ENCODE assay signal across 21 cellular contexts in the genomic region with DNA sequence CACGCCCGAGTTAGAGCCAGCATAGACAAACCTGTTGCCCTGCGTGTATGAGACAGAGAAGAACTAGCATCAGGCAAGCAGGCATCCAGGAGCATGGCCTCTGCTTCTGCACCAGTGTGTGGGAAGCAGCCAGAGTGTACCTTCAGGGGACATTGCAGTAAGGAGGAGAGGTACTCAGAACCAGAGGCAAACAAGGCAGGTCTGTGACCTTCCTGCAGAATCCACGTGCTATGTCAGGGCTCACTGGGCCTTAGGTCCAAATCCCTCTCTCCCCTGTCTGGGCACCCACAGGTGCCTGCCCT.
DNase-seq lines count a peak whose midpoint lies in the region; ATAC-seq and TF ChIP-seq lines count a peak whose summit lies in the region.
"Had no signal": no experiment of that assay in that cellular context is flagged by ENCODE, and none has a peak within 500 bp of the region (broad histone marks: within the 10 kb centered on the region; RNA-seq: fewer than 3 reads in every experiment).

No MANE protein-coding gene starts in this region.

- peak overlapping the region; percentile 83 for H3K27ac Mint-ChIP-seq in CD4-positive, alpha-beta T cell
- H3K27ac Mint-ChIP-seq in activated naive CD8-positive, alpha-beta T cell treated with anti-CD3 and anti-CD28 coated beads for 36 hours = peak overlapping the region; percentile 90
- peak overlapping the region; percentile 35 to 51 for H3K27ac Mint-ChIP-seq in natural killer cell
- H3K27ac Mint-ChIP-seq: endodermal cell had no signal

- H3K9me3 Mint-ChIP-seq in CD4-positive, alpha-beta T cell = no peaks in the 10 kb centered on the region
- H3K9me3 Mint-ChIP-seq in activated naive CD8-positive, alpha-beta T cell treated with anti-CD3 and anti-CD28 coated beads for 36 hours = no peaks in the 10 kb centered on the region
- no peaks in the 10 kb centered on the region for H3K9me3 Mint-ChIP-seq in natural killer cell
- H3K9me3 Mint-ChIP-seq: endodermal cell; neural crest cell; T-helper 1 cell treated with Interleukin-12 subunit alpha and Interleukin-12 subunit beta and Interleukin-4 antibody, amounts not matched to agents 30 μg/mL and 1 μg/mL, for 36 hours had no signal

- H3K27ac ChIP-seq in CD4-positive, alpha-beta T cell (ENCODE audit: low read depth, low read length) = peak overlapping the region; percentile 52
- H3K27ac ChIP-seq in tibial artery = no peak overlapping the region
- H3K27ac ChIP-seq: SJCRH30, WERI-Rb-1 had no signal

- no peak for DNase-seq in CD4-positive, alpha-beta T cell
- DNase-seq in activated naive CD8-positive, alpha-beta T cell treated with anti-CD3 and anti-CD28 coated beads for 36 hours = no peak
- DNase-seq in natural killer cell = no peak
- no peak for DNase-seq in tibial artery
- DNase-seq in midbrain (lab: John Stamatoyannopoulos, UW) = no peak
- no peak for DNase-seq in cerebellum (ENCODE audit: low spot score)
- DNase-seq: aorta; EL; endodermal cell; Kasumi-1; left colon; NCI-H1105 treated with DMSO at 0.1 percent for 48 hours; NCI-H2081 treated with DMSO at 0.1 percent for 48 hours; Peyer's patch; stimulated activated CD4-positive, alpha-beta T cell treated with anti-CD3 and anti-CD28 coated beads, Interleukin-2, amount 100 ng/mL, for 24 hours; WERI-Rb-1 had no signal

- no peaks in the 10 kb centered on the region for H3K27me3 ChIP-seq in CD4-positive, alpha-beta T cell (ENCODE audit: control insufficient read depth, insufficient read depth, low read length)
- no peaks in the 10 kb centered on the region for H3K27me3 ChIP-seq in tibial artery
- H3K27me3 ChIP-seq: Peyer's patch had no signal

- peak; percentile 19 for TF ChIP-seq POLR2A in GM19099 (IDR thresholded peaks at IDR 0.05; ENCODE audit: extremely low read depth, insufficient read length, low read depth)

- no peak for ATAC-seq in CD4-positive, alpha-beta T cell (ENCODE audit: poor library complexity)
- ATAC-seq in natural killer cell = no peak
- ATAC-seq: HCT116, left colon had no signal

- no peaks in the 10 kb centered on the region for H3K9me3 ChIP-seq in CD4-positive, alpha-beta T cell (ENCODE audit: control insufficient read depth, low read length)
- H3K9me3 ChIP-seq in tibial artery = no peaks in the 10 kb centered on the region
- H3K9me3 ChIP-seq: Peyer's patch, SJCRH30 had no signal

- H3K4me3 ChIP-seq in tibial artery = no peak overlapping the region
- H3K4me3 ChIP-seq: Peyer's patch, SJCRH30 had no signal

- peaks cover 34% of the 10 kb centered on the region for H3K4me1 Mint-ChIP-seq in CD4-positive, alpha-beta T cell (ENCODE audit: low read depth)
- H3K4me1 Mint-ChIP-seq in activated naive CD8-positive, alpha-beta T cell treated with anti-CD3 and anti-CD28 coated beads for 36 hours = peaks cover 46% of the 10 kb centered on the region
- peaks cover 17 to 19% of the 10 kb centered on the region in 2 donors for H3K4me1 Mint-ChIP-seq in natural killer cell
- H3K4me1 Mint-ChIP-seq: endodermal cell, neural crest cell had no signal

- no peak for TF ChIP-seq CTCF in CD4-positive, alpha-beta T cell (IDR thresholded peaks at IDR 0.05)
- TF ChIP-seq CTCF in natural killer cell (IDR thresholded peaks at IDR 0.05) (no peak), tibial artery (IDR thresholded peaks at IDR 0.05) (no peak)

- peaks cover 99% of the 10 kb centered on the region for H3K36me3 Mint-ChIP-seq in CD4-positive, alpha-beta T cell (ENCODE audit: low read depth)
- H3K36me3 Mint-ChIP-seq in activated naive CD8-positive, alpha-beta T cell treated with anti-CD3 and anti-CD28 coated beads for 36 hours = peaks cover 66% of the 10 kb centered on the region
- peaks cover 25% of the 10 kb centered on the region for H3K36me3 Mint-ChIP-seq in natural killer cell

- no peak overlapping the region for H3K4me3 Mint-ChIP-seq in CD4-positive, alpha-beta T cell
- no peak overlapping the region for H3K4me3 Mint-ChIP-seq in activated naive CD8-positive, alpha-beta T cell treated with anti-CD3 and anti-CD28 coated beads for 36 hours
- H3K4me3 Mint-ChIP-seq in natural killer cell = no peak overlapping the region
- H3K4me3 Mint-ChIP-seq: endodermal cell; neural crest cell; T-helper 1 cell treated with Interleukin-12 subunit alpha and Interleukin-12 subunit beta and Interleukin-4 antibody, amounts not matched to agents 30 μg/mL and 1 μg/mL, for 36 hours had no signal

- POLR2A ChIA-PET in CD4-positive, alpha-beta T cell (lab: Charles Lee) = interaction anchor here (1.0 kb wide), 1 partner anchor 9 kb away, joined by 3 read pairs; no protein-coding TSS in a partner anchor

- intact Hi-C loops in CD4-positive, alpha-beta T cell (cut with DNase I, micrococcal nuclease) = no loop called here
- intact Hi-C loops in natural killer cell (cut with micrococcal nuclease) (no loop called here), tibial artery (cut with DNase I; ENCODE audit: low total_unique reads) (no loop called here)

- peaks cover 0 to 85% (median 14%) of the 10 kb centered on the region in 3 donors for H3K36me3 ChIP-seq in tibial artery
- H3K36me3 ChIP-seq: SJCRH30 had no signal

- CTCF ChIA-PET in CD4-positive, alpha-beta T cell (lab: Charles Lee) = no interaction called here

- H3K4me1 ChIP-seq in tibial artery = no peaks in the 10 kb centered on the region
- H3K4me1 ChIP-seq: SJCRH30 had no signal

- H3K27me3 Mint-ChIP-seq in CD4-positive, alpha-beta T cell = no peaks in the 10 kb centered on the region
- H3K27me3 Mint-ChIP-seq in activated naive CD8-positive, alpha-beta T cell treated with anti-CD3 and anti-CD28 coated beads for 36 hours = no peaks in the 10 kb centered on the region
- H3K27me3 Mint-ChIP-seq in natural killer cell (ENCODE audit: low read depth in 2 of 2) = no peaks in the 10 kb centered on the region
